ENCODE assay signal across 27 cellular contexts in the genomic region with DNA sequence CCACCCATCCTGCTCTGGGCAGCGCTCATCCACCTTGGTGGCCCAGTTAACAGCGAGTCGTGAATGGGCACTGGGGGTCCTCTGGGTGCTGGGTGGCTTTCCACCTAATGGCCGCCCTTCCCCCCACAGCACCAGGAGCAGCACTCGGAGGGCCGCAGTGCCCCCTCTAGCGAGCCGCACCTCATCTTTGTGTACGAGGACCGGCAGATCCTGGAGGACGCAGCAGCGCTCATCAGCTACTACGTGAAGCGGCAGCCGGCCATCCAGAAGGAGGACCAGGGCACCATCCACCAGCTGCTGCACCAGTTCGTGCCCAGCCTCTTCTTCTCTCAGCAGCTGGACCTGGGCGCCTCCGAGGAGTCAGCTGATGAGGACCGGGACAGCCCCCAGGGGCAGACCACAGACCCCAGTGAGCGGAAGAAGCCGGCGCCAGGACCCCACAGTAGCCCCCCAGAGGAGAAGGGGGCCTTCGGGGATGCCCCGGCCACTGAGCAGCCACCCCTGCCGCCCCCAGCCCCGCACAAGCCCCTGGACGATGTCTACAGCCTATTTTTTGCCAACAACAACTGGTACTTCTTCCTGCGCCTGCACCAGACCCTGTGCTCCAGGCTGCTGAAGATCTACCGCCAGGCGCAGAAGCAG. TPM values are rescaled to one million over a fixed set of nuclear protein-coding genes. Genes with fewer than 3 reads are reported as not detected.
DNase-seq lines count a peak whose midpoint lies in the region; ATAC-seq and TF ChIP-seq lines count a peak whose summit lies in the region.
"Had no signal": no experiment of that assay in that cellular context is flagged by ENCODE, and none has a peak within 500 bp of the region (broad histone marks: within the 10 kb centered on the region; RNA-seq: fewer than 3 reads in every experiment).

No MANE protein-coding gene starts in this region.

- no peak overlapping the region for H4K8ac ChIP-seq in neuronal stem cell (ENCODE audit: low read depth, low read length)

- no peak overlapping the region for H2BK5ac ChIP-seq in neuronal stem cell (ENCODE audit: low read length)

- no peak overlapping the region for H3K4me3 ChIP-seq in right cardiac atrium (ENCODE audit: low read length)
- H3K4me3 ChIP-seq in heart right ventricle: no peak overlapping the region
- H3K4me3 ChIP-seq in neuronal stem cell (ENCODE audit: low read length in 2 of 2): no peak overlapping the region
- H3K4me3 ChIP-seq: A549, GM12878 had no signal

- H3K27ac ChIP-seq in right cardiac atrium (ENCODE audit: low read length) (no peak overlapping the region), heart right ventricle (no peak overlapping the region), neuronal stem cell (replicated peaks; ENCODE audit: low read length) (no peak overlapping the region)
- H3K27ac ChIP-seq: 22Rv1, A549 had no signal

- H3K27me3 Mint-ChIP-seq in stimulated activated naive B cell treated with anti-CD40 and anti-IgM and Interleukin-4, amounts not matched to agents 10 μg/mL and 1 μg/mL and 100 μg/mL, for 72 hours: no peaks in the 10 kb centered on the region
- H3K27me3 Mint-ChIP-seq: B cell; CD4-positive, alpha-beta memory T cell; CD4-positive, CD25-positive, alpha-beta regulatory T cell; CD8-positive, alpha-beta memory T cell had no signal

- peaks cover 45 to 71% of the 10 kb centered on the region in 2 donors for H3K36me3 Mint-ChIP-seq in stimulated activated naive B cell treated with anti-CD40 and anti-IgM and Interleukin-4, amounts not matched to agents 10 μg/mL and 1 μg/mL and 100 μg/mL, for 72 hours

- H2AK5ac ChIP-seq in neuronal stem cell (ENCODE audit: low read depth, low read length): no peak overlapping the region

- no peak overlapping the region for H3K18ac ChIP-seq in neuronal stem cell (ENCODE audit: low read length)

- no peak overlapping the region for H3K4ac ChIP-seq in neuronal stem cell (ENCODE audit: low read length)

- H4K91ac ChIP-seq in neuronal stem cell (ENCODE audit: low read depth, low read length, poor library complexity): no peak overlapping the region

- H2AFZ ChIP-seq in neuronal stem cell (ENCODE audit: low read length): no peak overlapping the region

- peak in 2 of 3 donors; percentile 41 to 56 for DNase-seq in right cardiac atrium
- DNase-seq in heart right ventricle: no peak
- no peak for DNase-seq in neuronal stem cell (ENCODE audit: low spot score)
- no peak for DNase-seq in stimulated activated naive B cell treated with anti-CD40 and anti-IgM and Interleukin-4, amounts not matched to agents 10 μg/mL and 1 μg/mL and 100 μg/mL, for 72 hours
- no peak for DNase-seq in stimulated activated naive CD4-positive, alpha-beta T cell (lab: John Stamatoyannopoulos, UW)
- DNase-seq: AML-193; C1 segment of cervical spinal cord; CD4-positive, alpha-beta memory T cell; CD4-positive, CD25-positive, alpha-beta regulatory T cell; CD8-positive, alpha-beta memory T cell; COR-L47; DMS 273 treated with DMSO at 0.1 percent for 48 hours; DMS153; DMS53; DMS79; DND-41; EL; GDM1 had no signal

- no peak overlapping the region for H2BK120ac ChIP-seq in neuronal stem cell (ENCODE audit: low read depth, low read length)

- no peaks in the 10 kb centered on the region for H3K27me3 ChIP-seq in right cardiac atrium (ENCODE audit: control insufficient read depth, insufficient read depth)
- no peaks in the 10 kb centered on the region for H3K27me3 ChIP-seq in heart right ventricle
- no peaks in the 10 kb centered on the region for H3K27me3 ChIP-seq in neuronal stem cell (ENCODE audit: control insufficient read depth in 3 of 3, insufficient read depth in 3 of 3, low read depth in 1 of 3, low read length in 3 of 3)

- H3K14ac ChIP-seq in neuronal stem cell (ENCODE audit: low read length): peak overlapping the region; percentile 21

- peak overlapping the region; percentile 37 for H3K27ac Mint-ChIP-seq in stimulated activated naive B cell treated with anti-CD40 and anti-IgM and Interleukin-4, amounts not matched to agents 10 μg/mL and 1 μg/mL and 100 μg/mL, for 72 hours
- H3K27ac Mint-ChIP-seq: CD14-positive monocyte; CD4-positive, alpha-beta memory T cell; CD4-positive, CD25-positive, alpha-beta regulatory T cell had no signal

- H3K79me1 ChIP-seq in neuronal stem cell (ENCODE audit: low read depth, low read length): peaks cover 5% of the 10 kb centered on the region

- H3K36me3 ChIP-seq in heart right ventricle: peaks cover 0 to 96% (median 67%) of the 10 kb centered on the region in 9 donors
- H3K36me3 ChIP-seq in neuronal stem cell (replicated peaks in 1 of 2; ENCODE audit: control insufficient read depth in 2 of 2, insufficient read depth in 2 of 2, low read length in 2 of 2): peaks cover 52 to 92% of the 10 kb centered on the region in 2 donors

- peak overlapping the region; percentile 4 for H3K9ac ChIP-seq in neuronal stem cell (ENCODE audit: low read depth, low read length, poor library complexity)

- peak overlapping the region; percentile 65 for H3K23ac ChIP-seq in neuronal stem cell (ENCODE audit: low read depth, low read length, poor library complexity)

- intact Hi-C loops in right cardiac atrium (cut with DNase I): no loop called here
- intact Hi-C loops in heart right ventricle (cut with DNase I): no loop called here

- no peak for TF ChIP-seq CTCF in heart right ventricle (IDR thresholded peaks at IDR 0.05)

- peaks cover 3 to 4% of the 10 kb centered on the region in 2 donors for H3K9me3 Mint-ChIP-seq in stimulated activated naive B cell treated with anti-CD40 and anti-IgM and Interleukin-4, amounts not matched to agents 10 μg/mL and 1 μg/mL and 100 μg/mL, for 72 hours
- H3K9me3 Mint-ChIP-seq: CD4-positive, alpha-beta memory T cell; CD8-positive, alpha-beta memory T cell had no signal

- ATAC-seq in right cardiac atrium: no peak
- ATAC-seq in heart right ventricle: no peak
- no peak for ATAC-seq in stimulated activated naive B cell treated with anti-CD40 and anti-IgM and Interleukin-4, amounts not matched to agents 10 μg/mL and 1 μg/mL and 100 μg/mL, for 72 hours (replicated peaks)
- no peak for ATAC-seq in HG02981 (IDR thresholded peaks at IDR 0.05; ENCODE audit: unreplicated experiment)
- ATAC-seq: A549, GM12878 had no signal

- H3K9me3 ChIP-seq in right cardiac atrium (ENCODE audit: control insufficient read depth, low read length) (no peaks in the 10 kb centered on the region), heart right ventricle (no peaks in the 10 kb centered on the region), neuronal stem cell (replicated peaks in 1 of 2; ENCODE audit: control insufficient read depth in 2 of 2, insufficient read depth in 1 of 2, low read depth in 1 of 2, low read length in 2 of 2) (peaks cover 4 to 7% of the 10 kb centered on the region in 2 donors)
- H3K9me3 ChIP-seq: A549 had no signal

- WGBS in right cardiac atrium: 95% methylated on average over 30 of the region's 30 CpGs
- 95 to 97% methylated on average over 30 of the region's 30 CpGs for WGBS in heart right ventricle, 2 donors
- WGBS in neuronal stem cell (ENCODE audit: extremely low coverage in 2 of 2, insufficient read length in 2 of 2, insufficient replicate concordance in 1 of 2), 2 donors: no CpG with 5 or more reads among the region's 30 CpGs

- H2BK12ac ChIP-seq in neuronal stem cell (ENCODE audit: low read length): no peak overlapping the region

- H3K4me3 Mint-ChIP-seq in stimulated activated naive B cell treated with anti-CD40 and anti-IgM and Interleukin-4, amounts not matched to agents 10 μg/mL and 1 μg/mL and 100 μg/mL, for 72 hours: no peak overlapping the region
- H3K4me3 Mint-ChIP-seq: B cell; CD14-positive monocyte; CD4-positive, alpha-beta memory T cell; CD4-positive, CD25-positive, alpha-beta regulatory T cell; CD8-positive, alpha-beta memory T cell had no signal

- no peak overlapping the region for H3K4me2 ChIP-seq in neuronal stem cell (ENCODE audit: insufficient read depth, low read length, poor library complexity, severe bottlenecking)
- H3K4me2 ChIP-seq: A549 had no signal

- H2BK15ac ChIP-seq in neuronal stem cell (ENCODE audit: low read length): no peak overlapping the region

- H3K4me1 ChIP-seq in right cardiac atrium (ENCODE audit: control insufficient read depth, insufficient read depth, low read length) (no peaks in the 10 kb centered on the region), heart right ventricle (peaks cover 0 to 26% (median 10%) of the 10 kb centered on the region in 9 donors), neuronal stem cell (ENCODE audit: control insufficient read depth in 2 of 2, insufficient read depth in 1 of 2, low read depth in 1 of 2, low read length in 2 of 2) (no peaks in the 10 kb centered on the region)
- H3K4me1 ChIP-seq: A549 had no signal

- H3K4me1 Mint-ChIP-seq in stimulated activated naive B cell treated with anti-CD40 and anti-IgM and Interleukin-4, amounts not matched to agents 10 μg/mL and 1 μg/mL and 100 μg/mL, for 72 hours: peaks cover 10 to 14% of the 10 kb centered on the region in 2 donors

RNA-seq across cellular contexts. Expression of gene F2RL3, which starts 19.3 kb away (rescaled TPM):
- total RNA-seq in right cardiac atrium: 1 to 10 TPM in 3 of 4 donors, under 1 TPM in 1; 0.91 to 3.6 (median 1.1) TPM
- 3.0 TPM for polyA plus RNA-seq in right cardiac atrium
- 1 to 10 TPM in 5 of 10 donors, under 1 TPM in 5; 0.13 to 8.3 (median 1.1) TPM for total RNA-seq in heart right ventricle
- polyA plus RNA-seq in heart right ventricle: 1 to 10 TPM; 2.5 to 3.4 TPM
- not detected for polyA plus RNA-seq in neuronal stem cell (2013, experiment 1 of 2)
- not detected for polyA plus RNA-seq in neuronal stem cell (2013, experiment 2 of 2)
- total RNA-seq: A172; CD4-positive, alpha-beta memory T cell; CD8-positive, alpha-beta memory T cell; G401 had no signal
- polyA plus RNA-seq: A549; BJ; CD14-positive monocyte; CD4-positive, alpha-beta memory T cell; CD4-positive, CD25-positive, alpha-beta regulatory T cell; CD8-positive, alpha-beta memory T cell had no signal

RNA-seq across cellular contexts. Expression of gene SIN3B, which starts 40.3 kb away (rescaled TPM):
- total RNA-seq in right cardiac atrium: 10 to 100 TPM; 27.8 to 35.4 (median 30.0) TPM
- polyA plus RNA-seq in right cardiac atrium: 22.6 TPM
- 10 to 100 TPM; 22.9 to 30.6 (median 24.8) TPM for total RNA-seq in heart right ventricle
- polyA plus RNA-seq in heart right ventricle: 10 to 100 TPM; 13.9 to 37.7 TPM
- 25.4 TPM for polyA plus RNA-seq in neuronal stem cell (2013, experiment 1 of 2)
- 25.2 TPM for polyA plus RNA-seq in neuronal stem cell (2013, experiment 2 of 2)

Comparison
In these comparisons a context has a peak if more than half of its experiments do, and no peak if none do; other contexts are left out.
1. DNase-seq: peak in right cardiac atrium (2 of 3); none in heart right ventricle (0 of 2), neuronal stem cell (single experiment), stimulated activated naive B cell treated with anti-CD40 and anti-IgM and Interleukin-4, amounts not matched to agents 10 μg/mL and 1 μg/mL and 100 μg/mL, for 72 hours (single experiment) and stimulated activated naive CD4-positive, alpha-beta T cell (0 of 6).